ENCODE assay signal across 26 cellular contexts in genomic region chr6:90100059-90100665, GRCh38.
DNase-seq lines count a peak whose midpoint lies in the region; ATAC-seq, FAIRE-seq and TF ChIP-seq lines count a peak whose summit lies in the region.
"Had no signal": no experiment of that assay in that cellular context is flagged by ENCODE, and none has a peak within 500 bp of the region (broad histone marks: within the 10 kb centered on the region; RNA-seq: fewer than 3 reads in every experiment).

No MANE protein-coding gene starts in this region.

- H3K27ac ChIP-seq in IMR-90 (ENCODE audit: insufficient read depth, low read length), result no peak overlapping the region
- H3K27ac ChIP-seq: suprapubic skin, upper lobe of right lung had no signal

- H3K79me1 ChIP-seq in IMR-90 (ENCODE audit: low read depth in 1 of 2, low read length in 2 of 2), result no peaks in the 10 kb centered on the region

- no peaks in the 10 kb centered on the region for H3K27me3 Mint-ChIP-seq in activated B cell treated with CpG ODN at 0.5 μM for 24 hours
- H3K27me3 Mint-ChIP-seq in naive thymus-derived CD8-positive, alpha-beta T cell, result no peaks in the 10 kb centered on the region

- H3K23ac ChIP-seq in IMR-90 (ENCODE audit: low read depth, low read length), result no peak overlapping the region

- no peak overlapping the region for H4K5ac ChIP-seq in IMR-90 (ENCODE audit: low read depth, low read length)

- no peak overlapping the region for H2BK15ac ChIP-seq in IMR-90 (ENCODE audit: low read depth, low read length)

- no TSS peak for BruUV-seq in IMR-90 (replicated peaks; lab: Mats Ljungman, UMichigan)

- H3K4me1 ChIP-seq in IMR-90 (ENCODE audit: control insufficient read depth, insufficient read depth, low read length), result peaks cover 14% of the 10 kb centered on the region

- H3K9me3 ChIP-seq in IMR-90 (ENCODE audit: control insufficient read depth, insufficient read depth, low read length), result no peaks in the 10 kb centered on the region
- H3K9me3 ChIP-seq: BLaER1 treated with 17β-estradiol and CSF1 and Interleukin-3, amounts not matched to agents 10 nM and 100 nM; suprapubic skin; upper lobe of right lung had no signal

- H3K4me3 ChIP-seq in IMR-90 (ENCODE audit: insufficient read depth, low read depth, low read length) (no peak overlapping the region), bronchial epithelial cell (ENCODE audit: low read depth, low read length) (no peak overlapping the region)
- H3K4me3 ChIP-seq: BLaER1 treated with 17β-estradiol and CSF1 and Interleukin-3, amounts not matched to agents 10 nM and 100 nM; heart left ventricle; suprapubic skin; upper lobe of right lung had no signal

- H4K8ac ChIP-seq in IMR-90 (ENCODE audit: low read depth in 2 of 2, low read length in 2 of 2), result no peak overlapping the region

- in situ Hi-C loops in IMR-90 (cut with MboI; ENCODE audit: low sequenced_read_pairs), result no loop called here

- H3K4ac ChIP-seq in IMR-90 (ENCODE audit: low read depth, low read length), result no peak overlapping the region

- peak overlapping the region; percentile 44 for H2BK5ac ChIP-seq in IMR-90 (ENCODE audit: low read depth, low read length, poor library complexity, severe bottlenecking)

- TF ChIP-seq CTCF in IMR-90 (conservative IDR thresholded peaks at IDR 0.05; ENCODE audit: low read depth, low read length), result no peak
- no peak for TF ChIP-seq CTCF in activated B cell treated with CpG ODN at 0.5 μM for 24 hours (IDR thresholded peaks at IDR 0.05)
- no peak for TF ChIP-seq CTCF in bronchial epithelial cell (IDR thresholded peaks at IDR 0.05; ENCODE audit: insufficient read depth, low read length, severe bottlenecking)

- intact Hi-C loops in IMR-90 (cut with micrococcal nuclease), result no loop called here
- intact Hi-C loops in activated B cell treated with CpG ODN at 0.5 μM for 24 hours (cut with micrococcal nuclease), result no loop called here

- no peaks in the 10 kb centered on the region for H3K9me3 Mint-ChIP-seq in activated B cell treated with CpG ODN at 0.5 μM for 24 hours
- H3K9me3 Mint-ChIP-seq in naive thymus-derived CD8-positive, alpha-beta T cell, result no peaks in the 10 kb centered on the region
- H3K9me3 Mint-ChIP-seq: natural killer cell treated with Interleukin-12 subunit alpha and Interleukin-12 subunit beta and Interleukin-15 and Interleukin-18, amount 100 ng/mL, for 72 hours; stimulated activated effector memory CD8-positive, alpha-beta T cell treated with anti-CD3 and anti-CD28 coated beads, Interleukin-12 subunit alpha, Interleukin-12 subunit beta, amount 100 ng/mL, for 72 hours had no signal

- no peak overlapping the region for H3K14ac ChIP-seq in IMR-90 (replicated peaks; ENCODE audit: low read depth, low read length)

- H3K36me3 ChIP-seq in IMR-90 (ENCODE audit: control insufficient read depth, insufficient read depth, low read length), result no peaks in the 10 kb centered on the region
- H3K36me3 ChIP-seq in bronchial epithelial cell (ENCODE audit: control insufficient read depth, insufficient read depth, low read length), result no peaks in the 10 kb centered on the region
- H3K36me3 ChIP-seq: heart left ventricle, suprapubic skin, upper lobe of right lung had no signal

- POLR2A ChIA-PET in IMR-90 (lab: Charles Lee; ENCODE audit: unreplicated experiment), result no interaction called here
- POLR2A ChIA-PET in activated B cell treated with CpG ODN at 0.5 μM for 24 hours (lab: Charles Lee), result interaction anchor here (1.1 kb wide), 1 partner anchor 277 kb away, joined by 3 read pairs; no protein-coding TSS in a partner anchor
- POLR2A ChIA-PET in naive thymus-derived CD8-positive, alpha-beta T cell (lab: Charles Lee), result no interaction called here

- FAIRE-seq in bronchial epithelial cell (lab: Jason Lieb, UNC), result no peak

- peaks cover 18% of the 10 kb centered on the region for H3K9me1 ChIP-seq in IMR-90 (ENCODE audit: insufficient read depth, low read length)

- H2BK20ac ChIP-seq in IMR-90 (ENCODE audit: low read depth, low read length), result no peak overlapping the region

- no peak overlapping the region for H3K4me2 ChIP-seq in IMR-90 (ENCODE audit: low read depth, low read length)

- dilution Hi-C loops in IMR-90 (cut with HindIII; ENCODE audit: low sequenced_read_pairs, unreplicated experiment), result no loop called here

- H3K36me3 Mint-ChIP-seq in activated B cell treated with CpG ODN at 0.5 μM for 24 hours (ENCODE audit: low read depth), result peaks cover 19% of the 10 kb centered on the region
- peaks cover 6 to 25% (median 17%) of the 10 kb centered on the region in 3 donors for H3K36me3 Mint-ChIP-seq in naive thymus-derived CD8-positive, alpha-beta T cell
- H3K36me3 Mint-ChIP-seq: natural killer cell treated with Interleukin-12 subunit alpha and Interleukin-12 subunit beta and Interleukin-15 and Interleukin-18, amount 100 ng/mL, for 72 hours had no signal

- ATAC-seq in IMR-90 (ENCODE audit: low read depth) (no peak), activated B cell treated with CpG ODN at 0.5 μM for 24 hours (ENCODE audit: low read depth) (no peak)
- ATAC-seq in naive thymus-derived CD8-positive, alpha-beta T cell, result no peak
- ATAC-seq: heart left ventricle; natural killer cell treated with Interleukin-12 subunit alpha and Interleukin-12 subunit beta and Interleukin-15 and Interleukin-18, amount 100 ng/mL, for 72 hours; stimulated activated effector memory CD8-positive, alpha-beta T cell treated with anti-CD3 and anti-CD28 coated beads, Interleukin-12 subunit alpha, Interleukin-12 subunit beta, amount 100 ng/mL, for 72 hours; upper lobe of right lung had no signal

- CTCF ChIA-PET in IMR-90 (lab: Yijun Ruan, JAX), result no interaction called here
- CTCF ChIA-PET in activated B cell treated with CpG ODN at 0.5 μM for 24 hours (lab: Charles Lee), result interaction anchor here (1.6 kb wide), 1 partner anchor 116 kb away, joined by 4 read pairs; no protein-coding TSS in a partner anchor

- no peak overlapping the region for H4K91ac ChIP-seq in IMR-90 (ENCODE audit: insufficient read depth, low read depth, low read length)

- H2AFZ ChIP-seq in IMR-90 (replicated peaks; ENCODE audit: low read length, poor library complexity), result no peak overlapping the region

- H2AK9ac ChIP-seq in IMR-90 (replicated peaks; ENCODE audit: low read depth, low read length, poor library complexity), result no peak overlapping the region

- no peak for TF ChIP-seq RAD21 in IMR-90 (IDR thresholded peaks at IDR 0.05; ENCODE audit: low read length)

- peak overlapping the region; percentile 33 for H3K27ac Mint-ChIP-seq in activated B cell treated with CpG ODN at 0.5 μM for 24 hours
- H3K27ac Mint-ChIP-seq in naive thymus-derived CD8-positive, alpha-beta T cell, result peak overlapping the region in 9 of 10 donors; percentile 2 to 86 (median 44)
- H3K27ac Mint-ChIP-seq: natural killer cell treated with Interleukin-12 subunit alpha and Interleukin-12 subunit beta and Interleukin-15 and Interleukin-18, amount 100 ng/mL, for 72 hours; stimulated activated effector memory CD8-positive, alpha-beta T cell treated with anti-CD3 and anti-CD28 coated beads, Interleukin-12 subunit alpha, Interleukin-12 subunit beta, amount 100 ng/mL, for 72 hours had no signal

- H4K20me1 ChIP-seq in IMR-90 (ENCODE audit: insufficient read depth, low read length), result no peaks in the 10 kb centered on the region

- no peak overlapping the region for H3K56ac ChIP-seq in IMR-90 (ENCODE audit: extremely low read depth, insufficient read depth, low read length)

- peaks cover 97% of the 10 kb centered on the region for H3K4me1 Mint-ChIP-seq in activated B cell treated with CpG ODN at 0.5 μM for 24 hours
- H3K4me1 Mint-ChIP-seq in naive thymus-derived CD8-positive, alpha-beta T cell, result peaks cover 42 to 93% (median 87%) of the 10 kb centered on the region in 4 donors

- no peak overlapping the region for H2AK5ac ChIP-seq in IMR-90 (ENCODE audit: low read depth, low read length)

- no peak overlapping the region for H3K18ac ChIP-seq in IMR-90 (ENCODE audit: low read depth, low read length)

- DNase-seq in IMR-90, result no peak
- DNase-seq in activated B cell treated with CpG ODN at 0.5 μM for 24 hours, result no peak
- peak; percentile 83 for DNase-seq in bronchial epithelial cell (ENCODE audit: low read depth)
- no peak for DNase-seq in naive thymus-derived CD8-positive, alpha-beta T cell
- DNase-seq in dermis blood vessel endothelial cell, result no peak
- DNase-seq in mesenteric fat pad (ENCODE audit: low spot score), result no peak
- no peak for DNase-seq in NCI-H128 (lab: John Stamatoyannopoulos, UW; ENCODE audit: unreplicated experiment)
- DNase-seq: activated gamma-delta T cell; amygdala; effector CD4-positive, alpha-beta T cell; H7; heart left ventricle; KG1; midbrain; MM.1S; NCI-H1105 treated with DMSO at 0.1 percent for 48 hours; NCI-H1930; NCI-H526 treated with DMSO at 0.1 percent for 48 hours; NK-92 treated with Interleukin-12 subunit alpha and Interleukin-12 subunit beta, amount 100 ng/mL, for 24 hours; Right ventricle myocardium superior; stimulated activated CD4-positive, alpha-beta T cell treated with anti-CD3 and anti-CD28 coated beads, Interleukin-15, amount 100 ng/mL, for 24 hours; upper lobe of right lung had no signal

- TF ChIP-seq POLR2A in IMR-90 (IDR thresholded peaks at IDR 0.05; ENCODE audit: low read depth, low read length), result no peak

- H3K27me3 ChIP-seq in IMR-90 (ENCODE audit: control insufficient read depth, insufficient read depth, low read length) (no peaks in the 10 kb centered on the region), bronchial epithelial cell (ENCODE audit: control insufficient read depth, insufficient read depth, low read length) (no peaks in the 10 kb centered on the region)
- H3K27me3 ChIP-seq: BLaER1 treated with 17β-estradiol and CSF1 and Interleukin-3, amounts not matched to agents 10 nM and 100 nM; heart left ventricle; suprapubic skin; upper lobe of right lung had no signal

- WGBS in IMR-90 (ENCODE audit: extremely low coverage in 2 of 2, insufficient read length in 1 of 2), 2 experiments, result no CpG with 5 or more reads among the region's 3 CpGs

- no peak overlapping the region for H3K4me3 Mint-ChIP-seq in activated B cell treated with CpG ODN at 0.5 μM for 24 hours
- peak overlapping the region in 4 of 10 donors; percentile 1 to 45 (median 4) for H3K4me3 Mint-ChIP-seq in naive thymus-derived CD8-positive, alpha-beta T cell
- H3K4me3 Mint-ChIP-seq: natural killer cell treated with Interleukin-12 subunit alpha and Interleukin-12 subunit beta and Interleukin-15 and Interleukin-18, amount 100 ng/mL, for 72 hours; stimulated activated effector memory CD8-positive, alpha-beta T cell treated with anti-CD3 and anti-CD28 coated beads, Interleukin-12 subunit alpha, Interleukin-12 subunit beta, amount 100 ng/mL, for 72 hours had no signal

- no peak overlapping the region for H2BK120ac ChIP-seq in IMR-90 (ENCODE audit: low read depth, low read length)

- no peak overlapping the region for H3K9ac ChIP-seq in IMR-90 (ENCODE audit: low read depth, low read length)
- H3K9ac ChIP-seq: BLaER1 treated with 17β-estradiol and CSF1 and Interleukin-3, amounts not matched to agents 10 nM and 100 nM had no signal

TF ChIP-seq in IMR-90, 13 proteins besides CTCF, POLR2A, EP300 and RAD21:
- no peak for TF ChIP-seq CHD1 (IDR thresholded peaks at IDR 0.05; ENCODE audit: low read depth, low read length)
TF ChIP-seq in IMR-90: peak in this region for 0.
